In genomic region chr7:44063894-44064651, GRCh38 we compare ENCODE assay signal across 11 cellular contexts. TPM values are rescaled to one million over a fixed set of nuclear protein-coding genes. Genes with fewer than 3 reads are reported as not detected.
DNase-seq lines count a peak whose midpoint lies in the region; ATAC-seq and TF ChIP-seq lines count a peak whose summit lies in the region.
"Had no signal": no experiment of that assay in that cellular context is flagged by ENCODE, and none has a peak within 500 bp of the region (broad histone marks: within the 10 kb centered on the region; RNA-seq: fewer than 3 reads in every experiment).

No MANE protein-coding gene starts in this region.

- no peak overlapping the region for H3K27ac Mint-ChIP-seq in activated CD4-positive, alpha-beta T cell treated with anti-CD3 and anti-CD28 coated beads, Interleukin-2, amount 10 ng/mL, durations not matched to agents 24 days and 14 days

- ATAC-seq in lower lobe of right lung (peak in 1 of 2 donors; percentile 1), HG03139 (IDR thresholded peaks at IDR 0.05; ENCODE audit: unreplicated experiment) (no peak), HG02973 (IDR thresholded peaks at IDR 0.05; ENCODE audit: unreplicated experiment) (no peak)

- peaks cover 15% of the 10 kb centered on the region for H3K36me3 ChIP-seq in BE2C
- peaks cover 0 to 38% of the 10 kb centered on the region in 2 experiments; a peak in 1 of 3 replicates for H3K36me3 ChIP-seq in HEK293 (ENCODE audit: control insufficient read depth in 2 of 2, insufficient read depth in 1 of 2, low read length in 2 of 2)
- H3K36me3 ChIP-seq in effector memory CD4-positive, alpha-beta T cell (ENCODE audit: control insufficient read depth, insufficient read depth, low read length): peaks cover 37% of the 10 kb centered on the region
- peaks cover 34% of the 10 kb centered on the region for H3K36me3 ChIP-seq in lower lobe of right lung

- no peak overlapping the region for H3K4me3 Mint-ChIP-seq in activated CD4-positive, alpha-beta T cell treated with anti-CD3 and anti-CD28 coated beads, Interleukin-2, amount 10 ng/mL, durations not matched to agents 24 days and 14 days

- H3K27ac ChIP-seq in HEK293 (ENCODE audit: extremely low read depth, low read depth, low read length) (no peak overlapping the region), lower lobe of right lung (no peak overlapping the region)
- H3K27ac ChIP-seq in effector memory CD4-positive, alpha-beta T cell (ENCODE audit: insufficient read depth, low read length, poor library complexity, severe bottlenecking): peak overlapping the region; percentile 11
- H3K27ac ChIP-seq: esophagus muscularis mucosa had no signal

- TF ChIP-seq CTCF in BE2C (IDR thresholded peaks at IDR 0.05; ENCODE audit: low read depth, low read length): no peak
- TF ChIP-seq CTCF in HEK293 (tag by site-specific recombination; IDR thresholded peaks at IDR 0.05): no peak
- no peak for TF ChIP-seq CTCF in lower lobe of right lung (IDR thresholded peaks at IDR 0.05)

- POLR2A ChIA-PET in HEK293 (lab: Yijun Ruan, JAX): interaction anchor here (1.3 to 2.1 kb wide), 6 partner anchors 8 to 136 kb away, joined by 3 to 16 read pairs (median 6); partner anchors contain the start of genes DBNL and YKT6

- H3K4me1 Mint-ChIP-seq in activated CD4-positive, alpha-beta T cell treated with anti-CD3 and anti-CD28 coated beads, Interleukin-2, amount 10 ng/mL, durations not matched to agents 24 days and 14 days: no peaks in the 10 kb centered on the region

- intact Hi-C loops in lower lobe of right lung (cut with DNase I): no loop called here
- intact Hi-C loops in activated CD4-positive, alpha-beta T cell treated with anti-CD3 and anti-CD28 coated beads, Interleukin-2, amount 10 ng/mL, durations not matched to agents 24 days and 14 days (cut with micrococcal nuclease): no loop called here

- CTCF ChIA-PET in HEK293 (lab: Yijun Ruan, JAX): interaction anchor here (0.6 kb wide), 1 partner anchor 408 kb away, joined by 3 read pairs; no protein-coding TSS in a partner anchor

- H3K27me3 ChIP-seq in BE2C: no peaks in the 10 kb centered on the region
- H3K27me3 ChIP-seq in effector memory CD4-positive, alpha-beta T cell (replicated peaks; ENCODE audit: control insufficient read depth, insufficient read depth, low read length, poor library complexity, severe bottlenecking): no peaks in the 10 kb centered on the region
- H3K27me3 ChIP-seq in lower lobe of right lung (ENCODE audit: low read depth): no peaks in the 10 kb centered on the region
- H3K27me3 ChIP-seq: esophagus muscularis mucosa, MG63 had no signal

- no peaks in the 10 kb centered on the region for H3K9me3 Mint-ChIP-seq in activated CD4-positive, alpha-beta T cell treated with anti-CD3 and anti-CD28 coated beads, Interleukin-2, amount 10 ng/mL, durations not matched to agents 24 days and 14 days

- H3K4me3 ChIP-seq in BE2C (ENCODE audit: low read depth, low read length) (peak overlapping the region; percentile 66), HEK293 (ENCODE audit: low read depth, low read length) (no peak overlapping the region), lower lobe of right lung (no peak overlapping the region)
- H3K4me3 ChIP-seq in effector memory CD4-positive, alpha-beta T cell (ENCODE audit: insufficient read depth, low read depth, low read length, poor library complexity, severe bottlenecking): no peak overlapping the region
- H3K4me3 ChIP-seq: esophagus muscularis mucosa, MG63 had no signal

- no peaks in the 10 kb centered on the region for H3K27me3 Mint-ChIP-seq in activated CD4-positive, alpha-beta T cell treated with anti-CD3 and anti-CD28 coated beads, Interleukin-2, amount 10 ng/mL, durations not matched to agents 24 days and 14 days

- H3K36me3 Mint-ChIP-seq in activated CD4-positive, alpha-beta T cell treated with anti-CD3 and anti-CD28 coated beads, Interleukin-2, amount 10 ng/mL, durations not matched to agents 24 days and 14 days (ENCODE audit: low read depth): peaks cover 21% of the 10 kb centered on the region

- no peaks in the 10 kb centered on the region for H3K9me3 ChIP-seq in BE2C
- no peaks in the 10 kb centered on the region for H3K9me3 ChIP-seq in HEK293 (ENCODE audit: control insufficient read depth, insufficient read depth, low read depth, low read length)
- H3K9me3 ChIP-seq in effector memory CD4-positive, alpha-beta T cell (ENCODE audit: control insufficient read depth, low read length): no peaks in the 10 kb centered on the region
- no peaks in the 10 kb centered on the region for H3K9me3 ChIP-seq in lower lobe of right lung
- H3K9me3 ChIP-seq: esophagus muscularis mucosa, MG63 had no signal

- H3K4me1 ChIP-seq in BE2C (peaks cover 14% of the 10 kb centered on the region), HEK293 (ENCODE audit: control insufficient read depth, insufficient read depth, low read length) (no peaks in the 10 kb centered on the region), lower lobe of right lung (peaks cover 28% of the 10 kb centered on the region)
- H3K4me1 ChIP-seq in effector memory CD4-positive, alpha-beta T cell (ENCODE audit: control insufficient read depth, insufficient read depth, low read length, poor library complexity, severe bottlenecking): peaks cover 13% of the 10 kb centered on the region

- DNase-seq in BE2C (peak; percentile 9), lower lobe of right lung (peak; percentile 35), NCI-H2107 (lab: John Stamatoyannopoulos, UW) (no peak)
- DNase-seq in effector memory CD4-positive, alpha-beta T cell: no peak
- DNase-seq in activated CD4-positive, alpha-beta T cell treated with anti-CD3 and anti-CD28 coated beads, Interleukin-2, amount 10 ng/mL, durations not matched to agents 24 days and 14 days: no peak
- DNase-seq: anterior cingulate cortex, MG63 had no signal

TF ChIP-seq in HEK293, 187 proteins besides CTCF, POLR2A, EP300 and RAD21 (continues in another document):
- TF ChIP-seq, protein P1, sequence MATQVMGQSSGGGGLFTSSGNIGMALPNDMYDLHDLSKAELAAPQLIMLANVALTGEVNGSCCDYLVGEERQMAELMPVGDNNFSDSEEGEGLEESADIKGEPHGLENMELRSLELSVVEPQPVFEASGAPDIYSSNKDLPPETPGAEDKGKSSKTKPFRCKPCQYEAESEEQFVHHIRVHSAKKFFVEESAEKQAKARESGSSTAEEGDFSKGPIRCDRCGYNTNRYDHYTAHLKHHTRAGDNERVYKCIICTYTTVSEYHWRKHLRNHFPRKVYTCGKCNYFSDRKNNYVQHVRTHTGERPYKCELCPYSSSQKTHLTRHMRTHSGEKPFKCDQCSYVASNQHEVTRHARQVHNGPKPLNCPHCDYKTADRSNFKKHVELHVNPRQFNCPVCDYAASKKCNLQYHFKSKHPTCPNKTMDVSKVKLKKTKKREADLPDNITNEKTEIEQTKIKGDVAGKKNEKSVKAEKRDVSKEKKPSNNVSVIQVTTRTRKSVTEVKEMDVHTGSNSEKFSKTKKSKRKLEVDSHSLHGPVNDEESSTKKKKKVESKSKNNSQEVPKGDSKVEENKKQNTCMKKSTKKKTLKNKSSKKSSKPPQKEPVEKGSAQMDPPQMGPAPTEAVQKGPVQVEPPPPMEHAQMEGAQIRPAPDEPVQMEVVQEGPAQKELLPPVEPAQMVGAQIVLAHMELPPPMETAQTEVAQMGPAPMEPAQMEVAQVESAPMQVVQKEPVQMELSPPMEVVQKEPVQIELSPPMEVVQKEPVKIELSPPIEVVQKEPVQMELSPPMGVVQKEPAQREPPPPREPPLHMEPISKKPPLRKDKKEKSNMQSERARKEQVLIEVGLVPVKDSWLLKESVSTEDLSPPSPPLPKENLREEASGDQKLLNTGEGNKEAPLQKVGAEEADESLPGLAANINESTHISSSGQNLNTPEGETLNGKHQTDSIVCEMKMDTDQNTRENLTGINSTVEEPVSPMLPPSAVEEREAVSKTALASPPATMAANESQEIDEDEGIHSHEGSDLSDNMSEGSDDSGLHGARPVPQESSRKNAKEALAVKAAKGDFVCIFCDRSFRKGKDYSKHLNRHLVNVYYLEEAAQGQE (tag by site-specific recombination; IDR thresholded peaks at IDR 0.05): peak; percentile 68; the same call in 1 of the 2 replicates

RNA-seq across cellular contexts. Expression of gene PGAM2, which starts 1.3 kb away (rescaled TPM):
- polyA plus RNA-seq in BE2C (2012; ENCODE audit: insufficient read depth, insufficient read length, low read depth): 207 TPM
- 0.44 TPM for total RNA-seq in lower lobe of right lung
- total RNA-seq in activated CD4-positive, alpha-beta T cell treated with anti-CD3 and anti-CD28 coated beads, Interleukin-2, amount 10 ng/mL, durations not matched to agents 24 days and 14 days: 0.42 TPM in 1 of 2 replicates, not detected in the other

RNA-seq across cellular contexts. Expression of gene POLM, which starts 18.3 kb away (rescaled TPM):
- 21.3 TPM for polyA plus RNA-seq in BE2C (2012; ENCODE audit: insufficient read depth, insufficient read length, low read depth)
- total RNA-seq in lower lobe of right lung: 24.2 TPM
- 39.3 and 41.9 TPM in 2 replicates for total RNA-seq in activated CD4-positive, alpha-beta T cell treated with anti-CD3 and anti-CD28 coated beads, Interleukin-2, amount 10 ng/mL, durations not matched to agents 24 days and 14 days

RNA-seq across cellular contexts. Expression of gene DBNL, which starts 19.6 kb away (rescaled TPM):
- 210 TPM for polyA plus RNA-seq in BE2C (2012; ENCODE audit: insufficient read depth, insufficient read length, low read depth)
- total RNA-seq in lower lobe of right lung: 109 TPM
- total RNA-seq in activated CD4-positive, alpha-beta T cell treated with anti-CD3 and anti-CD28 coated beads, Interleukin-2, amount 10 ng/mL, durations not matched to agents 24 days and 14 days: 127 and 131 TPM in 2 replicates

RNA-seq across cellular contexts. Expression of gene AEBP1, which starts 40.1 kb away (rescaled TPM):
- 21.3 TPM for polyA plus RNA-seq in BE2C (2012; ENCODE audit: insufficient read depth, insufficient read length, low read depth)
- 82.5 TPM for total RNA-seq in lower lobe of right lung
- total RNA-seq in activated CD4-positive, alpha-beta T cell treated with anti-CD3 and anti-CD28 coated beads, Interleukin-2, amount 10 ng/mL, durations not matched to agents 24 days and 14 days: 21.6 and 22.2 TPM in 2 replicates

RNA-seq across cellular contexts. Expression of gene POLD2, which starts 59.3 kb away (rescaled TPM):
- polyA plus RNA-seq in BE2C (2012; ENCODE audit: insufficient read depth, insufficient read length, low read depth): 398 TPM
- 48.3 TPM for total RNA-seq in lower lobe of right lung
- total RNA-seq in activated CD4-positive, alpha-beta T cell treated with anti-CD3 and anti-CD28 coated beads, Interleukin-2, amount 10 ng/mL, durations not matched to agents 24 days and 14 days: 259 and 286 TPM in 2 replicates

Comparison
In these comparisons a context has a peak if more than half of its experiments do, and no peak if none do; other contexts are left out.
1. DNase-seq: peak in BE2C (single experiment) and lower lobe of right lung (single experiment); none in effector memory CD4-positive, alpha-beta T cell (0 of 3), NCI-H2107 (single experiment) and activated CD4-positive, alpha-beta T cell treated with anti-CD3 and anti-CD28 coated beads, Interleukin-2, amount 10 ng/mL, durations not matched to agents 24 days and 14 days (single experiment).